In genomic region chr1:208237241-208237640, GRCh38 we compare ENCODE assay signal across 25 cellular contexts. TPM values are rescaled to one million over a fixed set of nuclear protein-coding genes. Genes with fewer than 3 reads are reported as not detected.
A peak's percentile ranks its signal among the peaks of the same experiment; 100 is the strongest.
DNase-seq lines count a peak whose midpoint lies in the region; ATAC-seq and TF ChIP-seq lines count a peak whose summit lies in the region.
"Had no signal": no experiment of that assay in that cellular context is flagged by ENCODE, and none has a peak within 500 bp of the region (broad histone marks: within the 10 kb centered on the region; RNA-seq: fewer than 3 reads in every experiment).

No MANE protein-coding gene starts in this region.

- WGBS in body of pancreas, 2 donors, result 59 to 61% methylated on average over 8 of the region's 8 CpGs
- 78% methylated on average over 8 of the region's 8 CpGs for WGBS in esophagus muscularis mucosa

- H3K36me3 ChIP-seq in body of pancreas (replicated peaks in 1 of 2; ENCODE audit: insufficient read depth in 1 of 2, low read depth in 2 of 2), result no peaks in the 10 kb centered on the region
- peaks cover 0 to 15% (median 0%) of the 10 kb centered on the region in 4 donors for H3K36me3 ChIP-seq in esophagus muscularis mucosa
- H3K36me3 ChIP-seq in effector memory CD4-positive, alpha-beta T cell (ENCODE audit: control insufficient read depth, insufficient read depth, low read length), result no peaks in the 10 kb centered on the region
- H3K36me3 ChIP-seq: ovary, right lobe of liver had no signal

- H3K4me3 Mint-ChIP-seq in osteocyte (ENCODE audit: unreplicated experiment), result no peak overlapping the region
- H3K4me3 Mint-ChIP-seq in activated naive CD8-positive, alpha-beta T cell treated with anti-CD3 and anti-CD28 coated beads for 36 hours, result no peak overlapping the region
- H3K4me3 Mint-ChIP-seq: activated CD4-positive, alpha-beta T cell treated with anti-CD3 and anti-CD28 coated beads, Interleukin-2, amount 10 ng/mL, durations not matched to agents 24 days and 14 days had no signal

- peak; percentile 65 for DNase-seq in ELR (ENCODE audit: low read depth)
- DNase-seq in body of pancreas, result no peak
- DNase-seq in esophagus muscularis mucosa (ENCODE audit: extremely low spot score), result no peak
- no peak for DNase-seq in osteocyte (ENCODE audit: extremely low spot score, unreplicated experiment)
- no peak for DNase-seq in activated T-cell treated with anti-CD3 and anti-CD28 coated beads, Interleukin-2, amount 50 U/mL, for 48 hours
- no peak for DNase-seq in activated naive CD8-positive, alpha-beta T cell treated with anti-CD3 and anti-CD28 coated beads for 36 hours
- no peak for DNase-seq in AG20443 (ENCODE audit: low spot score)
- DNase-seq in effector memory CD4-positive, alpha-beta T cell, result no peak
- DNase-seq: activated naive CD4-positive, alpha-beta T cell; dorsolateral prefrontal cortex; GDM1; GOT3; Kasumi-1; naive B cell; NCI-H1105; NCI-H2081 treated with DMSO at 0.1 percent for 48 hours; NCI-H524 treated with DMSO at 0.1 percent for 48 hours; SHP77; stimulated activated naive CD4-positive, alpha-beta T cell treated with Interleukin-2 at 50 U/mL for 16 hours; T-helper 1 cell had no signal

- H3K27ac Mint-ChIP-seq in osteocyte (ENCODE audit: unreplicated experiment), result peak overlapping the region; percentile 78
- H3K27ac Mint-ChIP-seq in activated naive CD8-positive, alpha-beta T cell treated with anti-CD3 and anti-CD28 coated beads for 36 hours, result no peak overlapping the region
- H3K27ac Mint-ChIP-seq: activated CD4-positive, alpha-beta T cell treated with anti-CD3 and anti-CD28 coated beads, Interleukin-2, amount 10 ng/mL, durations not matched to agents 24 days and 14 days had no signal

- no peak for TF ChIP-seq EP300 in esophagus muscularis mucosa (IDR thresholded peaks at IDR 0.05)

- H3K4me1 ChIP-seq in body of pancreas (peaks cover 94% of the 10 kb centered on the region), esophagus muscularis mucosa (peaks cover 68 to 100% (median 100%) of the 10 kb centered on the region in 4 donors)
- no peaks in the 10 kb centered on the region for H3K4me1 ChIP-seq in effector memory CD4-positive, alpha-beta T cell (ENCODE audit: control insufficient read depth, insufficient read depth, low read length, poor library complexity, severe bottlenecking)

- H3K9me3 Mint-ChIP-seq in osteocyte (ENCODE audit: unreplicated experiment), result no peaks in the 10 kb centered on the region
- H3K9me3 Mint-ChIP-seq in activated naive CD8-positive, alpha-beta T cell treated with anti-CD3 and anti-CD28 coated beads for 36 hours, result no peaks in the 10 kb centered on the region
- H3K9me3 Mint-ChIP-seq: activated CD4-positive, alpha-beta T cell treated with anti-CD3 and anti-CD28 coated beads, Interleukin-2, amount 10 ng/mL, durations not matched to agents 24 days and 14 days; naive B cell had no signal

- no peak overlapping the region for H3K4me3 ChIP-seq in body of pancreas
- no peak overlapping the region for H3K4me3 ChIP-seq in esophagus muscularis mucosa
- H3K4me3 ChIP-seq in effector memory CD4-positive, alpha-beta T cell (ENCODE audit: insufficient read depth, low read depth, low read length, poor library complexity, severe bottlenecking), result no peak overlapping the region
- H3K4me3 ChIP-seq: ovary, right lobe of liver had no signal

- no peak for TF ChIP-seq CTCF in body of pancreas (IDR thresholded peaks at IDR 0.05)
- no peak for TF ChIP-seq CTCF in esophagus muscularis mucosa (IDR thresholded peaks at IDR 0.05)
- TF ChIP-seq CTCF in osteocyte (IDR thresholded peaks at IDR 0.05), result peak; percentile 32

- H3K9me3 ChIP-seq in body of pancreas, result no peaks in the 10 kb centered on the region
- no peaks in the 10 kb centered on the region for H3K9me3 ChIP-seq in esophagus muscularis mucosa
- no peaks in the 10 kb centered on the region for H3K9me3 ChIP-seq in effector memory CD4-positive, alpha-beta T cell (ENCODE audit: control insufficient read depth, low read length)
- H3K9me3 ChIP-seq: ovary, right lobe of liver had no signal

- no peak for ATAC-seq in body of pancreas
- ATAC-seq: esophagus mucosa, right lobe of liver had no signal

- H3K27me3 Mint-ChIP-seq in osteocyte (ENCODE audit: unreplicated experiment), result no peaks in the 10 kb centered on the region
- H3K27me3 Mint-ChIP-seq in activated naive CD8-positive, alpha-beta T cell treated with anti-CD3 and anti-CD28 coated beads for 36 hours, result peaks cover 37% of the 10 kb centered on the region

- intact Hi-C loops in body of pancreas (cut with DNase I) (no loop called here), esophagus muscularis mucosa (cut with DNase I) (loop anchor here (5.0 kb wide), 1 partner anchor 55 kb away; no protein-coding TSS in a partner anchor)

- peak overlapping the region in 3 of 4 donors; percentile 68 to 89 (median 71) for H3K27ac ChIP-seq in body of pancreas
- H3K27ac ChIP-seq in esophagus muscularis mucosa (replicated peaks in 1 of 4), result peak overlapping the region; percentile 66 to 94 (median 82)
- H3K27ac ChIP-seq in effector memory CD4-positive, alpha-beta T cell (ENCODE audit: insufficient read depth, low read length, poor library complexity, severe bottlenecking), result no peak overlapping the region
- H3K27ac ChIP-seq: C4-2B, right lobe of liver had no signal

- H3K27me3 ChIP-seq in body of pancreas (no peaks in the 10 kb centered on the region), esophagus muscularis mucosa (no peaks in the 10 kb centered on the region)
- no peaks in the 10 kb centered on the region for H3K27me3 ChIP-seq in effector memory CD4-positive, alpha-beta T cell (replicated peaks; ENCODE audit: control insufficient read depth, insufficient read depth, low read length, poor library complexity, severe bottlenecking)
- H3K27me3 ChIP-seq: ovary, right lobe of liver had no signal

- H3K4me1 Mint-ChIP-seq in osteocyte (ENCODE audit: unreplicated experiment), result peaks cover 89% of the 10 kb centered on the region
- H3K4me1 Mint-ChIP-seq in activated naive CD8-positive, alpha-beta T cell treated with anti-CD3 and anti-CD28 coated beads for 36 hours, result peaks cover 18% of the 10 kb centered on the region

- TF ChIP-seq POLR2A in body of pancreas (IDR thresholded peaks at IDR 0.05) (no peak), esophagus muscularis mucosa (IDR thresholded peaks at IDR 0.05; ENCODE audit: low read depth) (no peak)

- no peaks in the 10 kb centered on the region for H3K36me3 Mint-ChIP-seq in osteocyte (ENCODE audit: unreplicated experiment)
- H3K36me3 Mint-ChIP-seq in activated naive CD8-positive, alpha-beta T cell treated with anti-CD3 and anti-CD28 coated beads for 36 hours, result no peaks in the 10 kb centered on the region
- H3K36me3 Mint-ChIP-seq: naive B cell had no signal

RNA-seq across cellular contexts. Expression of gene PLXNA2, which starts 6.9 kb away (rescaled TPM):
- total RNA-seq in body of pancreas (10 to 100 TPM; 44.5 to 51.6 TPM), esophagus muscularis mucosa (10 to 100 TPM; 19.8 to 41.6 (median 27.9) TPM), osteocyte (19.5 and 20.5 TPM in 2 replicates)
- total RNA-seq in activated naive CD8-positive, alpha-beta T cell treated with anti-CD3 and anti-CD28 coated beads for 36 hours, result under 1 TPM in 1 of 2 experiments, not detected in 1; 0.08 TPM
- total RNA-seq: activated CD4-positive, alpha-beta T cell treated with anti-CD3 and anti-CD28 coated beads, Interleukin-2, amount 10 ng/mL, durations not matched to agents 24 days and 14 days had no signal

Comparison
In these comparisons a context has a peak if more than half of its experiments do, and no peak if none do; other contexts are left out.
1. RNA of gene PLXNA2, which starts 6.9 kb away (total RNA-seq): 44.5 to 51.6 TPM in body of pancreas, 19.8 to 41.6 TPM in esophagus muscularis mucosa and 19.5 to 20.5 TPM in osteocyte; 0.08 TPM in activated naive CD8-positive, alpha-beta T cell treated with anti-CD3 and anti-CD28 coated beads for 36 hours; every median in the first group is over 10 times any median in the second.